In the genomic region with DNA sequence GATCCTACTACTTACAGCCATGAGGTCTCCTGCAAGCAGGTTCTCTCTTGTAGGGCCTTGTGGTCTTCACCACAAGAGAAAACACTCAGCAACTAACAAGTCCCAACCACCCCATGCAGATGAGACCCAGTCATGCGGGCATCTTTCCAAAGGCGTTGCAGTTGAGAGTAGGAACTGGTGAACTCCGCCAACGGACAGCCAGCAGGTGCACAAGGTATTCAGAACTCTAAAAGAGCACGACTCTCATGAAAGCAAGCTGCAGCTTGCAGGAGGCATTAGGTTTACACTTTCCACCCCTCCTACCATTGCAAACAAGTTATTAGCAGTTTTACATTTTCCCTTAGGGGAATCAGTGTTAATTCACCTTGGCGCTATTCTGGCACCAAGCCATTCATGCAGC, we compare ENCODE assay signal across 22 cellular contexts.
DNase-seq lines count a peak whose midpoint lies in the region; ATAC-seq lines count a peak whose summit lies in the region.
"Had no signal": no experiment of that assay in that cellular context is flagged by ENCODE, and none has a peak within 500 bp of the region (broad histone marks: within the 10 kb centered on the region; RNA-seq: fewer than 3 reads in every experiment).

No MANE protein-coding gene starts in this region.

- DNase-seq in DMS 273 (lab: John Stamatoyannopoulos, UW; ENCODE audit: unreplicated experiment) (peak; percentile 24), DMS 273 treated with DMSO at 0.1 percent for 48 hours (lab: John Stamatoyannopoulos, UW) (no peak), NCI-H2107 (lab: John Stamatoyannopoulos, UW) (peak; percentile 89), NCI-H774 (lab: John Stamatoyannopoulos, UW) (peak; percentile 81), myocyte (ENCODE audit: low read depth) (peak; percentile 74), cerebellar cortex (ENCODE audit: low spot score) (no peak)
- DNase-seq: activated CD4-positive, alpha-beta T cell treated with anti-CD3 and anti-CD28 coated beads for 36 hours; activated gamma-delta T cell; amniotic stem cell; BE2C; caudate nucleus; GM23248; heart right ventricle; MM.1S; NK-92 treated with Interleukin-12 subunit alpha and Interleukin-12 subunit beta, amount 100 ng/mL, for 24 hours; occipital lobe; stimulated activated CD4-positive, alpha-beta T cell treated with anti-CD3 and anti-CD28 coated beads, Interleukin-15, amount 100 ng/mL, for 24 hours; thyroid gland had no signal

- ATAC-seq in HG03460 (IDR thresholded peaks at IDR 0.05; ENCODE audit: unreplicated experiment) (no peak), HG03354 (IDR thresholded peaks at IDR 0.05; ENCODE audit: poor library complexity, severe bottlenecking, unreplicated experiment) (no peak)
- ATAC-seq: activated CD4-positive, alpha-beta T cell treated with anti-CD3 and anti-CD28 coated beads for 36 hours; heart right ventricle; HepG2; stimulated activated memory B cell treated with anti-CD40 and anti-IgM and Interleukin-4, amounts not matched to agents 10 μg/mL and 1 μg/mL and 100 μg/mL, for 72 hours had no signal

Comparison
In these comparisons a context has a peak if more than half of its experiments do, and no peak if none do; other contexts are left out.
1. DNase-seq: peak in DMS 273 (single experiment), NCI-H2107 (single experiment), NCI-H774 (single experiment) and myocyte (single experiment); none in DMS 273 treated with DMSO at 0.1 percent for 48 hours (single experiment) and cerebellar cortex (single experiment).